ENCODE assay signal across 1 cellular context in genomic region chr13:73058741-73059459, GRCh38.
A peak's percentile ranks its signal among the peaks of the same experiment; 100 is the strongest.
TF ChIP-seq lines count a peak whose summit lies in the region.

Gene KLF5, plus strand, starts transcription at chr13:73059005. Its CDS starts 323 bp downstream, at chr13:73059328.

TF ChIP-seq in HepG2, 621 proteins besides CTCF, POLR2A, EP300 and RAD21 (continued from another document and continues in another):
- TF ChIP-seq AKNA (CRISPR knock-in tag; IDR thresholded peaks at IDR 0.05; ENCODE audit: borderline replicate concordance) (0 out of 2 replicates have a peak, but pooled peaks have one; percentile 13), RBFOX2 (IDR thresholded peaks at IDR 0.05; ENCODE audit: low read depth, low read length) (peak; percentile 70), ZFP37 (CRISPR knock-in tag; IDR thresholded peaks at IDR 0.05; ENCODE audit: borderline replicate concordance) (peak; percentile 94), MZF1 (CRISPR knock-in tag; IDR thresholded peaks at IDR 0.05; ENCODE audit: borderline replicate concordance) (no peak), HOXA5 (CRISPR knock-in tag; IDR thresholded peaks at IDR 0.05) (peak; percentile 88), ZNF230 (CRISPR knock-in tag; IDR thresholded peaks at IDR 0.05) (peak; percentile 30; the same call in 1 of the 2 replicates), ZNF800 (CRISPR knock-in tag; IDR thresholded peaks at IDR 0.05) (peak; percentile 79), MEIS1 (CRISPR knock-in tag; IDR thresholded peaks at IDR 0.05; ENCODE audit: borderline replicate concordance) (no peak), ZSCAN31 (CRISPR knock-in tag; IDR thresholded peaks at IDR 0.05; ENCODE audit: low read depth) (0 out of 2 replicates have a peak, but pooled peaks have one; percentile 22), ZNF501 (CRISPR knock-in tag; IDR thresholded peaks at IDR 0.05) (peak; percentile 88), FOXP1 (IDR thresholded peaks at IDR 0.05) (no peak), FOXP1 (CRISPR knock-in tag; IDR thresholded peaks at IDR 0.05) (no peak), DRAP1 (CRISPR knock-in tag; IDR thresholded peaks at IDR 0.05) (peak; percentile 95), MIER2 (CRISPR knock-in tag; IDR thresholded peaks at IDR 0.05) (no peak), TIGD3 (CRISPR knock-in tag; IDR thresholded peaks at IDR 0.05; ENCODE audit: borderline replicate concordance) (no peak), ZBTB10 (CRISPR knock-in tag; IDR thresholded peaks at IDR 0.05; ENCODE audit: borderline replicate concordance) (no peak), ZFP91 (CRISPR knock-in tag; IDR thresholded peaks at IDR 0.05; ENCODE audit: borderline replicate concordance) (peak; percentile 66; the same call in 1 of the 2 replicates), SOX6 (IDR thresholded peaks at IDR 0.05) (no peak), SOX6 (CRISPR knock-in tag; IDR thresholded peaks at IDR 0.05) (peak; percentile 27), HOXA7 (CRISPR knock-in tag; IDR thresholded peaks at IDR 0.05) (no peak), YEATS4 (CRISPR knock-in tag; IDR thresholded peaks at IDR 0.05; ENCODE audit: borderline replicate concordance) (peak; percentile 33; the same call in 1 of the 2 replicates), MNT (IDR thresholded peaks at IDR 0.05) (peak; percentile 33; the same call in 1 of the 2 replicates), ZNF33B (CRISPR knock-in tag; IDR thresholded peaks at IDR 0.05) (0 out of 2 replicates have a peak, but pooled peaks have one; percentile 55), ZNF451 (CRISPR knock-in tag; IDR thresholded peaks at IDR 0.05) (no peak), KMT2A (CRISPR knock-in tag; IDR thresholded peaks at IDR 0.05) (0 out of 2 replicates have a peak, but pooled peaks have one; percentile 13), SCMH1 (CRISPR knock-in tag; IDR thresholded peaks at IDR 0.05; ENCODE audit: borderline replicate concordance) (no peak), JUNB (CRISPR knock-in tag; IDR thresholded peaks at IDR 0.05; ENCODE audit: borderline replicate concordance) (no peak), MED13 (CRISPR knock-in tag; IDR thresholded peaks at IDR 0.05) (peak; percentile 66; the same call in 1 of the 2 replicates), MAFF (IDR thresholded peaks at IDR 0.05; ENCODE audit: low read depth, low read length) (no peak), ZNF350 (CRISPR knock-in tag; IDR thresholded peaks at IDR 0.05; ENCODE audit: borderline replicate concordance, low read depth) (no peak; the same call in 1 of the 2 replicates), NBN (conservative IDR thresholded peaks at IDR 0.05) (no peak), REXO4 (CRISPR knock-in tag; IDR thresholded peaks at IDR 0.05; ENCODE audit: borderline replicate concordance) (no peak), ZBED4 (CRISPR knock-in tag; IDR thresholded peaks at IDR 0.05; ENCODE audit: borderline replicate concordance) (peak; percentile 80), MED1 (CRISPR knock-in tag; IDR thresholded peaks at IDR 0.05) (peak; percentile 54; the same call in 1 of the 2 replicates), U2AF1 (optimal IDR thresholded peaks at IDR 0.05; ENCODE audit: low read depth, low read length) (no peak), KLF11 (CRISPR knock-in tag; IDR thresholded peaks at IDR 0.05) (0 out of 2 replicates have a peak, but pooled peaks have one; percentile 80), GMEB2 (CRISPR knock-in tag; IDR thresholded peaks at IDR 0.05; ENCODE audit: low read depth) (peak; percentile 19; the same call in 1 of the 2 replicates), HNRNPLL (IDR thresholded peaks at IDR 0.05; ENCODE audit: low read depth, low read length, poor library complexity, severe bottlenecking) (peak; percentile 87), NONO (IDR thresholded peaks at IDR 0.05) (no peak), NONO (CRISPR knock-in tag; conservative IDR thresholded peaks at IDR 0.05) (0 out of 2 replicates have a peak, but pooled peaks have one; percentile 56), ZNF20 (CRISPR knock-in tag; IDR thresholded peaks at IDR 0.05) (no peak)
